Comparison of ENCODE assay signal across 8 cellular contexts in genomic region chr14:88005978-88006851, GRCh38. TPM values are rescaled to one million over a fixed set of nuclear protein-coding genes. Genes with fewer than 3 reads are reported as not detected.
DNase-seq lines count a peak whose midpoint lies in the region; ATAC-seq, FAIRE-seq and TF ChIP-seq lines count a peak whose summit lies in the region.

No MANE protein-coding gene starts in this region.

- no peak for TF ChIP-seq CTCF in GM12878 (IDR thresholded peaks at IDR 0.05 in 2 of 3, conservative IDR thresholded peaks at IDR 0.05 in 1 of 3; ENCODE audit: control insufficient read depth in 2 of 3, extremely low read depth in 1 of 3, insufficient read depth in 1 of 3, low read depth in 3 of 3, low read length in 3 of 3)
- TF ChIP-seq CTCF in WTC11 (IDR thresholded peaks at IDR 0.05), result no peak

- H3K4me3 Mint-ChIP-seq in T-helper 1 cell treated with Interleukin-12 subunit alpha and Interleukin-12 subunit beta and Interleukin-4 antibody, amounts not matched to agents 30 μg/mL and 1 μg/mL, for 36 hours, result peak overlapping the region; percentile 91
- no peak overlapping the region for H3K4me3 Mint-ChIP-seq in WTC11

- peaks cover 45% of the 10 kb centered on the region for H3K79me2 ChIP-seq in GM12878 (ENCODE audit: control insufficient read depth, insufficient read depth, low read length)

- H3K27ac Mint-ChIP-seq in T-helper 1 cell treated with Interleukin-12 subunit alpha and Interleukin-12 subunit beta and Interleukin-4 antibody, amounts not matched to agents 30 μg/mL and 1 μg/mL, for 36 hours, result peak overlapping the region; percentile 94
- no peak overlapping the region for H3K27ac Mint-ChIP-seq in WTC11

- H3K9ac ChIP-seq in GM12878 (ENCODE audit: control insufficient read depth, insufficient read depth, low read length), result peak overlapping the region; percentile 80

- TF ChIP-seq RAD21 in GM12878 (IDR thresholded peaks at IDR 0.05; ENCODE audit: insufficient read depth, low read depth, low read length), result 0 out of 2 replicates have a peak, but pooled peaks have one; percentile 8

- in situ Hi-C loops in GM12878 (cut with MboI), result no loop called here

- no peaks in the 10 kb centered on the region for H3K27me3 ChIP-seq in GM12878 (replicated peaks in 1 of 2; ENCODE audit: control insufficient read depth in 2 of 2, insufficient read depth in 2 of 2, low read length in 1 of 2)

- FAIRE-seq in GM12878 (lab: Jason Lieb, UNC) (peak; percentile 81), H54 (lab: Jason Lieb, UNC) (no peak)

- TF ChIP-seq POLR2A in GM12878 (IDR thresholded peaks at IDR 0.05; ENCODE audit: low read depth, low read length) (peak; percentile 56), H54 (IDR thresholded peaks at IDR 0.05; ENCODE audit: low read depth, low read length) (no peak)

- no peaks in the 10 kb centered on the region for H3K9me3 Mint-ChIP-seq in T-helper 1 cell treated with Interleukin-12 subunit alpha and Interleukin-12 subunit beta and Interleukin-4 antibody, amounts not matched to agents 30 μg/mL and 1 μg/mL, for 36 hours
- no peaks in the 10 kb centered on the region for H3K9me3 Mint-ChIP-seq in WTC11

- CTCF ChIA-PET in GM12878 (lab: Yijun Ruan, JAX), result interaction anchor here (0.6 to 1.9 kb wide), 6 partner anchors 8 to 163 kb away, joined by 3 to 14 read pairs (median 6); no protein-coding TSS in a partner anchor
- CTCF ChIA-PET in WTC11 (lab: Charles Lee), result interaction anchor here (0.8 kb wide), 1 partner anchor 228 kb away, joined by 3 read pairs; no protein-coding TSS in a partner anchor

- BruUV-seq in GM12878 (replicated peaks; lab: Mats Ljungman, UMichigan), result TSS peak; percentile 95

- under 1% methylated on average over 13 of the region's 13 CpGs for WGBS in GM12878 (ENCODE audit: insufficient coverage, insufficient replicate concordance, low lambda C conversion rate, missing lambda C conversion rate)

- H3K4me1 Mint-ChIP-seq in T-helper 1 cell treated with Interleukin-12 subunit alpha and Interleukin-12 subunit beta and Interleukin-4 antibody, amounts not matched to agents 30 μg/mL and 1 μg/mL, for 36 hours (ENCODE audit: low read depth), result peaks cover 62% of the 10 kb centered on the region
- H3K4me1 Mint-ChIP-seq in WTC11, result peaks cover 8% of the 10 kb centered on the region

- H3K27ac ChIP-seq in GM12878 (ENCODE audit: control insufficient read depth, insufficient read depth), result peak overlapping the region; percentile 87

- H3K4me1 ChIP-seq in GM12878 (ENCODE audit: control insufficient read depth, insufficient read depth, low read length), result peaks cover 16% of the 10 kb centered on the region

- intact Hi-C loops in GM12878 (cut with micrococcal nuclease; ENCODE audit: unreplicated experiment), result loop anchor here (1.0 kb wide), 1 partner anchor 11 kb away; no protein-coding TSS in a partner anchor
- intact Hi-C loops in posterior cingulate gyrus (cut with DNase I), result no loop called here

- no peaks in the 10 kb centered on the region; the same call in 2 of the 3 replicates for H3K9me3 ChIP-seq in GM12878 (replicated peaks; ENCODE audit: control insufficient read depth, insufficient read depth, low read length)

- peak; percentile 77 for DNase-seq in GM12878 (ENCODE audit: low read depth, low spot score)
- DNase-seq in stimulated activated CD4-positive, alpha-beta T cell treated with anti-CD3 and anti-CD28 coated beads, Interleukin-4, amount 100 ng/mL, for 4 hours, result peak; percentile 35 to 77
- no peak for DNase-seq in posterior cingulate gyrus
- no peak for DNase-seq in WTC11 (ENCODE audit: low spot score)
- no peak for DNase-seq in H54 (ENCODE audit: insufficient read length, low spot score)

- peak overlapping the region; percentile 38 for H2AFZ ChIP-seq in GM12878 (ENCODE audit: control insufficient read depth, low read depth, low read length)

- H3K36me3 Mint-ChIP-seq in T-helper 1 cell treated with Interleukin-12 subunit alpha and Interleukin-12 subunit beta and Interleukin-4 antibody, amounts not matched to agents 30 μg/mL and 1 μg/mL, for 36 hours (ENCODE audit: low read depth), result peaks cover 40% of the 10 kb centered on the region
- no peaks in the 10 kb centered on the region for H3K36me3 Mint-ChIP-seq in WTC11

- SMC1A ChIA-PET in GM12878 (lab: Charles Lee; ENCODE audit: uncharacterized antibody, unreplicated experiment), result interaction anchor here (1.0 to 9.7 kb wide), 5 partner anchors 9 to 59 kb away, joined by 4 to 158 read pairs (median 11); partner anchors contain the start of gene GALC

- RAD21 ChIA-PET in GM12878 (lab: Charles Lee; ENCODE audit: unreplicated experiment), result interaction anchor here (1.7 to 6.3 kb wide), 2 partner anchors 8 to 12 kb away, joined by 6 to 107 read pairs; partner anchors contain the start of gene GALC

- H3K4me2 ChIP-seq in GM12878 (ENCODE audit: control insufficient read depth, insufficient read depth), result peak overlapping the region; percentile 81

- no peaks in the 10 kb centered on the region for H3K27me3 Mint-ChIP-seq in T-helper 1 cell treated with Interleukin-12 subunit alpha and Interleukin-12 subunit beta and Interleukin-4 antibody, amounts not matched to agents 30 μg/mL and 1 μg/mL, for 36 hours (ENCODE audit: low read depth)
- H3K27me3 Mint-ChIP-seq in WTC11 (ENCODE audit: low read depth), result no peaks in the 10 kb centered on the region

- POLR2A ChIA-PET in GM12878 (lab: Charles Lee), result interaction anchor here (0.7 to 10.0 kb wide), 3 partner anchors 12 to 23 kb away, joined by 3 to 122 read pairs (median 4); partner anchors contain the start of gene GALC
- POLR2A ChIA-PET in WTC11 (lab: Charles Lee), result no interaction called here

- peak overlapping the region; percentile 72 for H3K4me3 ChIP-seq in GM12878

- H4K20me1 ChIP-seq in GM12878 (ENCODE audit: control insufficient read depth, insufficient read depth), result no peaks in the 10 kb centered on the region

- H3K36me3 ChIP-seq in GM12878 (ENCODE audit: control insufficient read depth in 2 of 2, insufficient read depth in 2 of 2, low read length in 1 of 2), result no peaks in the 10 kb centered on the region

- ATAC-seq in GM18873 (IDR thresholded peaks at IDR 0.05; ENCODE audit: low FRiP score, unreplicated experiment) (peak; percentile 89), HG03045 (IDR thresholded peaks at IDR 0.05; ENCODE audit: unreplicated experiment) (peak; percentile 94), GM12878 (peak; percentile 83), WTC11 (no peak)

- peak; percentile 79 to 85; a peak in 3 of 4 replicates for TF ChIP-seq EP300 in GM12878 (IDR thresholded peaks at IDR 0.05; ENCODE audit: borderline replicate concordance in 1 of 2, control insufficient read depth in 1 of 2, low read depth in 2 of 2, low read length in 2 of 2)

TF ChIP-seq in GM12878, 131 proteins besides CTCF, POLR2A, EP300 and RAD21 (continues in another document):
- TF ChIP-seq CBFB (IDR thresholded peaks at IDR 0.05; ENCODE audit: low read depth) (peak; percentile 97), SREBF2 (IDR thresholded peaks at IDR 0.05; ENCODE audit: low read length) (no peak), SMARCA5 (IDR thresholded peaks at IDR 0.05) (no peak; the same call in none of the 2 replicates), NBN (IDR thresholded peaks at IDR 0.05) (peak; percentile 74)

TF ChIP-seq in WTC11, 78 proteins besides CTCF, POLR2A, EP300 and RAD21 (continues in another document):
- no peak for TF ChIP-seq TCF7 (CRISPR knock-in tag; IDR thresholded peaks at IDR 0.05; ENCODE audit: low read depth)
- TF ChIP-seq CREB1 (CRISPR knock-in tag; IDR thresholded peaks at IDR 0.05), result no peak
- no peak for TF ChIP-seq OVOL2 (CRISPR knock-in tag; IDR thresholded peaks at IDR 0.05; ENCODE audit: borderline replicate concordance)
- no peak for TF ChIP-seq JUN (CRISPR knock-in tag; IDR thresholded peaks at IDR 0.05)

RNA-seq across cellular contexts. Expression of gene GPR65, which starts 1.3 kb away (rescaled TPM):
- 50.5 and 54.0 TPM in 2 replicates for total RNA-seq in GM12878 (2013; cell fraction: nucleolus; rRNA removed)
- total RNA-seq in GM12878 (2014; rRNA removed) (11.5 and 14.0 TPM in 2 replicates), GM12878 (2014; rRNA removed; fragmentation: Illumina TruSeq; extraction: Trizol) (11.6 and 12.7 TPM in 2 replicates), GM12878 (2021) (7.3 and 8.2 TPM in 2 replicates), WTC11 (2021) (not detected in 3 replicates)
- polyA plus RNA-seq in GM12878 (2011; ENCODE audit: low read depth), result 2.5 TPM
- polyA plus RNA-seq in GM12878 (2011; rRNA removed) (14.7 and 25.1 TPM in 2 replicates), GM12878 (2014; fragmentation: Illumina TruSeq; extraction: Trizol) (9.3 and 12.2 TPM in 2 replicates), GM12878 (2014; fragmentation: Nextera tagmentation; extraction: Ambion mirVana) (10 to 100 TPM in 1 of 2 experiments, 1 to 10 TPM in 1; 9.4 to 12.1 TPM), GM12878 (2014; rRNA removed) (3.7 and 4.4 TPM in 2 replicates), GM12878 (2016; fragmentation: Nextera tagmentation; extraction: Ambion mirVana) (1 to 10 TPM; 6.6 to 7.9 TPM)
- 4.3 and 6.1 TPM in 2 replicates for polyA plus RNA-seq in GM12878 (2011; cell fraction: cytosol; rRNA removed)
- polyA plus RNA-seq in GM12878 (2011; cell fraction: nucleus; rRNA removed), result 9.3 and 11.4 TPM in 2 replicates
- 3.5 and 6.0 TPM in 2 replicates for polyA plus RNA-seq in GM12878 (2012)
- polyA minus RNA-seq in GM12878 (2011; rRNA and poly(A)+ RNA removed), result 20.1 and 30.4 TPM in 2 replicates
- 3.6 and 6.1 TPM in 2 replicates for polyA minus RNA-seq in GM12878 (2011; cell fraction: cytosol; rRNA and poly(A)+ RNA removed)
- 17.3 and 22.3 TPM in 2 replicates for polyA minus RNA-seq in GM12878 (2011; cell fraction: nucleus; rRNA and poly(A)+ RNA removed)

RNA-seq across cellular contexts. Expression of gene GALC, which starts 13.2 kb away (rescaled TPM):
- total RNA-seq in GM12878 (2013; cell fraction: nucleolus; rRNA removed), result 63.0 and 73.0 TPM in 2 replicates
- total RNA-seq in GM12878 (2014; rRNA removed), result 4.8 and 6.1 TPM in 2 replicates
- 4.5 and 4.9 TPM in 2 replicates for total RNA-seq in GM12878 (2014; rRNA removed; fragmentation: Illumina TruSeq; extraction: Trizol)
- 4.1 and 7.5 TPM in 2 replicates for total RNA-seq in GM12878 (2021)
- 3.1 TPM for polyA plus RNA-seq in GM12878 (2011; ENCODE audit: low read depth)
- polyA plus RNA-seq in GM12878 (2011; rRNA removed), result 14.0 and 19.2 TPM in 2 replicates
- 6.2 and 7.0 TPM in 2 replicates for polyA plus RNA-seq in GM12878 (2011; cell fraction: cytosol; rRNA removed)
- 14.6 and 15.2 TPM in 2 replicates for polyA plus RNA-seq in GM12878 (2011; cell fraction: nucleus; rRNA removed)
- polyA plus RNA-seq in GM12878 (2012), result 3.8 TPM in 2 replicates
- 3.9 and 7.0 TPM in 2 replicates for polyA plus RNA-seq in GM12878 (2014; fragmentation: Illumina TruSeq; extraction: Trizol)
- polyA plus RNA-seq in GM12878 (2014; fragmentation: Nextera tagmentation; extraction: Ambion mirVana), result 1 to 10 TPM; 1.3 to 1.9 TPM
- polyA plus RNA-seq in GM12878 (2014; rRNA removed), result 2.8 and 4.7 TPM in 2 replicates
- 1 to 10 TPM; 4.6 to 5.0 TPM for polyA plus RNA-seq in GM12878 (2016; fragmentation: Nextera tagmentation; extraction: Ambion mirVana)
- polyA minus RNA-seq in GM12878 (2011; rRNA and poly(A)+ RNA removed), result 12.7 and 13.4 TPM in 2 replicates
- 5.3 and 8.3 TPM in 2 replicates for polyA minus RNA-seq in GM12878 (2011; cell fraction: cytosol; rRNA and poly(A)+ RNA removed)
- 16.3 and 18.2 TPM in 2 replicates for polyA minus RNA-seq in GM12878 (2011; cell fraction: nucleus; rRNA and poly(A)+ RNA removed)
- 10.6 to 10.9 TPM (median 10.7 TPM) in 3 replicates for total RNA-seq in WTC11 (2021)

Comparison
In these comparisons a context has a peak if more than half of its experiments do, and no peak if none do; other contexts are left out.
1. DNase-seq: peak in GM12878 (single experiment) and stimulated activated CD4-positive, alpha-beta T cell treated with anti-CD3 and anti-CD28 coated beads, Interleukin-4, amount 100 ng/mL, for 4 hours (2 of 2); none in posterior cingulate gyrus (0 of 10), WTC11 (single experiment) and H54 (single experiment).